ENCODE assay signal across 1 cellular context in genomic region chr19:58003153-58003828, GRCh38.
A peak's percentile ranks its signal among the peaks of the same experiment; 100 is the strongest.
TF ChIP-seq lines count a peak whose summit lies in the region.

No MANE protein-coding gene starts in this region.

TF ChIP-seq in HepG2, 621 proteins besides CTCF, POLR2A, EP300 and RAD21:
- TF ChIP-seq ZBTB38 (CRISPR knock-in tag; IDR thresholded peaks at IDR 0.05) (peak; percentile 98), CC2D1A (CRISPR knock-in tag; IDR thresholded peaks at IDR 0.05) (0 out of 2 replicates have a peak, but pooled peaks have one; percentile 18), CHD4 (IDR thresholded peaks at IDR 0.05; ENCODE audit: borderline replicate concordance, low read length) (peak; percentile 31; the same call in 1 of the 2 replicates), ZNF121 (CRISPR knock-in tag; IDR thresholded peaks at IDR 0.05) (peak; percentile 45; the same call in 1 of the 2 replicates), BATF2 (CRISPR knock-in tag; IDR thresholded peaks at IDR 0.05) (no peak), SNAI1 (CRISPR knock-in tag; IDR thresholded peaks at IDR 0.05; ENCODE audit: borderline replicate concordance) (0 out of 2 replicates have a peak, but pooled peaks have one; percentile 4), ZNF724P (CRISPR knock-in tag; IDR thresholded peaks at IDR 0.05; ENCODE audit: borderline replicate concordance) (peak; percentile 10; the same call in 1 of the 2 replicates), TIGD3 (CRISPR knock-in tag; IDR thresholded peaks at IDR 0.05; ENCODE audit: borderline replicate concordance) (no peak), ZHX2 (IDR thresholded peaks at IDR 0.05; ENCODE audit: low read depth) (no peak), ZHX2 (CRISPR knock-in tag; IDR thresholded peaks at IDR 0.05; ENCODE audit: borderline replicate concordance) (peak; percentile 14; the same call in 1 of the 2 replicates), ZNF20 (CRISPR knock-in tag; IDR thresholded peaks at IDR 0.05) (no peak), SOX6 (IDR thresholded peaks at IDR 0.05) (no peak), SOX6 (CRISPR knock-in tag; IDR thresholded peaks at IDR 0.05) (peak; percentile 1), HINFP (CRISPR knock-in tag; IDR thresholded peaks at IDR 0.05; ENCODE audit: low read depth) (0 out of 2 replicates have a peak, but pooled peaks have one; percentile 0), ZNF414 (CRISPR knock-in tag; IDR thresholded peaks at IDR 0.05) (peak; percentile 2; the same call in 1 of the 2 replicates), ZNF781 (CRISPR knock-in tag; IDR thresholded peaks at IDR 0.05; ENCODE audit: borderline replicate concordance, not compliant biosample characterization) (peak; percentile 13), MBNL3 (CRISPR knock-in tag; conservative IDR thresholded peaks at IDR 0.05) (no peak), ZNF205 (CRISPR knock-in tag; IDR thresholded peaks at IDR 0.05) (no peak), KDM5B (CRISPR knock-in tag; IDR thresholded peaks at IDR 0.05; ENCODE audit: borderline replicate concordance) (0 out of 2 replicates have a peak, but pooled peaks have one; percentile 1), ZNF737 (CRISPR knock-in tag; IDR thresholded peaks at IDR 0.05; ENCODE audit: borderline replicate concordance) (0 out of 2 replicates have a peak, but pooled peaks have one; percentile 7), MTF2 (CRISPR knock-in tag; IDR thresholded peaks at IDR 0.05; ENCODE audit: borderline replicate concordance) (0 out of 2 replicates have a peak, but pooled peaks have one; percentile 8), E2F1 (CRISPR knock-in tag; IDR thresholded peaks at IDR 0.05) (no peak), ASH2L (IDR thresholded peaks at IDR 0.05; ENCODE audit: insufficient read length, low read depth, low read length) (no peak), HNF4A (CRISPR knock-in tag; IDR thresholded peaks at IDR 0.05) (no peak), KIAA2018 (CRISPR knock-in tag; IDR thresholded peaks at IDR 0.05; ENCODE audit: borderline replicate concordance) (0 out of 2 replicates have a peak, but pooled peaks have one; percentile 27), MAX (IDR thresholded peaks at IDR 0.05) (no peak)
